Comparison of ENCODE assay signal across 22 cellular contexts in genomic region chr1:46289134-46289494, GRCh38. TPM values are rescaled to one million over a fixed set of nuclear protein-coding genes. Genes with fewer than 3 reads are reported as not detected.
DNase-seq lines count a peak whose midpoint lies in the region; ATAC-seq and TF ChIP-seq lines count a peak whose summit lies in the region.
"Had no signal": no experiment of that assay in that cellular context is flagged by ENCODE, and none has a peak within 500 bp of the region (broad histone marks: within the 10 kb centered on the region; RNA-seq: fewer than 3 reads in every experiment).

No MANE protein-coding gene starts in this region.

- H3K9me3 ChIP-seq in osteoblast (ENCODE audit: low read depth, low read length): no peaks in the 10 kb centered on the region
- H3K9me3 ChIP-seq: breast epithelium, gastrocnemius medialis, HAP-1, Peyer's patch, SK-N-SH had no signal

- H3K27ac ChIP-seq in brain microvascular endothelial cell (peak overlapping the region; percentile 30), osteoblast (ENCODE audit: low read depth, low read length) (peak overlapping the region; percentile 73)
- H3K27ac ChIP-seq: breast epithelium, Peyer's patch had no signal

- POLR2A ChIA-PET in activated CD4-positive, alpha-beta memory T cell treated with anti-CD3 and anti-CD28 coated beads for 36 hours (lab: Charles Lee): no interaction called here
- POLR2A ChIA-PET in activated CD4-positive, alpha-beta memory T cell treated with anti-CD3 and anti-CD28 coated beads, Interleukin-2, amount 10 ng/mL, durations not matched to agents 7 days and 5 days (lab: Charles Lee): interaction anchor here (1.6 to 3.5 kb wide), 2 partner anchors 9 to 14 kb away, joined by 6 to 13 read pairs; partner anchors contain the start of genes LRRC41 and UQCRH

- H4K20me1 ChIP-seq in osteoblast (ENCODE audit: insufficient read depth, low read length): peaks cover 21% of the 10 kb centered on the region

- ATAC-seq in HG03045 (IDR thresholded peaks at IDR 0.05; ENCODE audit: unreplicated experiment): no peak
- no peak for ATAC-seq in effector memory CD8-positive, alpha-beta T cell (replicated peaks)
- ATAC-seq: gastrocnemius medialis; natural killer cell treated with Interleukin-12 subunit alpha and Interleukin-12 subunit beta and Interleukin-15 and Interleukin-18, amount 100 ng/mL, for 72 hours had no signal

- peaks cover 9% of the 10 kb centered on the region for H3K4me1 Mint-ChIP-seq in activated CD4-positive, alpha-beta memory T cell treated with anti-CD3 and anti-CD28 coated beads for 36 hours (ENCODE audit: low read depth)
- peaks cover 13% of the 10 kb centered on the region for H3K4me1 Mint-ChIP-seq in activated CD4-positive, alpha-beta memory T cell treated with anti-CD3 and anti-CD28 coated beads, Interleukin-2, amount 10 ng/mL, durations not matched to agents 7 days and 5 days
- peaks cover 4% of the 10 kb centered on the region in 2 donors for H3K4me1 Mint-ChIP-seq in effector memory CD8-positive, alpha-beta T cell (ENCODE audit: low read depth in 2 of 2)
- H3K4me1 Mint-ChIP-seq: mesothelial cell of epicardium had no signal

- H2AFZ ChIP-seq in osteoblast (ENCODE audit: low read length): no peak overlapping the region

- H3K27ac Mint-ChIP-seq in activated CD4-positive, alpha-beta memory T cell treated with anti-CD3 and anti-CD28 coated beads for 36 hours: peak overlapping the region; percentile 35
- H3K27ac Mint-ChIP-seq in activated CD4-positive, alpha-beta memory T cell treated with anti-CD3 and anti-CD28 coated beads, Interleukin-2, amount 10 ng/mL, durations not matched to agents 7 days and 5 days: no peak overlapping the region
- no peak overlapping the region for H3K27ac Mint-ChIP-seq in effector memory CD8-positive, alpha-beta T cell
- H3K27ac Mint-ChIP-seq: activated naive CD4-positive, alpha-beta T cell treated with anti-CD3 and anti-CD28 coated beads, Interleukin-2, amount 50 U/mL, for 24 hours; mesothelial cell of epicardium had no signal

- peaks cover 33% of the 10 kb centered on the region for H3K36me3 ChIP-seq in brain microvascular endothelial cell (replicated peaks)
- peaks cover 70% of the 10 kb centered on the region for H3K36me3 ChIP-seq in osteoblast (ENCODE audit: insufficient read depth, low read length)

- TF ChIP-seq CTCF in brain microvascular endothelial cell (IDR thresholded peaks at IDR 0.05; ENCODE audit: low read depth, low read length, missing control alignments): no peak
- no peak for TF ChIP-seq CTCF in osteoblast (IDR thresholded peaks at IDR 0.05; ENCODE audit: extremely low read depth, low read depth, low read length)

- intact Hi-C loops in activated CD4-positive, alpha-beta memory T cell treated with anti-CD3 and anti-CD28 coated beads for 36 hours (cut with micrococcal nuclease): no loop called here

- peaks cover 22% of the 10 kb centered on the region for H3K4me1 ChIP-seq in osteoblast (ENCODE audit: insufficient read depth, low read length)
- H3K4me1 ChIP-seq: breast epithelium, HAP-1, Peyer's patch had no signal

- CTCF ChIA-PET in activated CD4-positive, alpha-beta memory T cell treated with anti-CD3 and anti-CD28 coated beads for 36 hours (lab: Charles Lee): no interaction called here
- CTCF ChIA-PET in activated CD4-positive, alpha-beta memory T cell treated with anti-CD3 and anti-CD28 coated beads, Interleukin-2, amount 10 ng/mL, durations not matched to agents 7 days and 5 days (lab: Charles Lee): no interaction called here

- peaks cover 29% of the 10 kb centered on the region for H3K79me2 ChIP-seq in osteoblast (ENCODE audit: insufficient read depth, low read length)

- no peaks in the 10 kb centered on the region for H3K27me3 Mint-ChIP-seq in activated CD4-positive, alpha-beta memory T cell treated with anti-CD3 and anti-CD28 coated beads for 36 hours
- H3K27me3 Mint-ChIP-seq in activated CD4-positive, alpha-beta memory T cell treated with anti-CD3 and anti-CD28 coated beads, Interleukin-2, amount 10 ng/mL, durations not matched to agents 7 days and 5 days: no peaks in the 10 kb centered on the region
- H3K27me3 Mint-ChIP-seq in effector memory CD8-positive, alpha-beta T cell: no peaks in the 10 kb centered on the region
- H3K27me3 Mint-ChIP-seq: activated naive CD4-positive, alpha-beta T cell treated with anti-CD3 and anti-CD28 coated beads, Interleukin-2, amount 50 U/mL, for 24 hours; natural killer cell treated with Interleukin-12 subunit alpha and Interleukin-12 subunit beta and Interleukin-15 and Interleukin-18, amount 100 ng/mL, for 72 hours; progenitor cell of endocrine pancreas had no signal

- peaks cover 13% of the 10 kb centered on the region for H3K36me3 Mint-ChIP-seq in activated CD4-positive, alpha-beta memory T cell treated with anti-CD3 and anti-CD28 coated beads for 36 hours
- H3K36me3 Mint-ChIP-seq in activated CD4-positive, alpha-beta memory T cell treated with anti-CD3 and anti-CD28 coated beads, Interleukin-2, amount 10 ng/mL, durations not matched to agents 7 days and 5 days (ENCODE audit: low read depth): peaks cover 24% of the 10 kb centered on the region
- H3K36me3 Mint-ChIP-seq in effector memory CD8-positive, alpha-beta T cell (ENCODE audit: insufficient read depth): peaks cover 13% of the 10 kb centered on the region

- in situ Hi-C loops in brain microvascular endothelial cell (cut with HindIII; ENCODE audit: low pct_ligation_motif_present, low sequenced_read_pairs): no loop called here

- no peak overlapping the region for H3K4me3 Mint-ChIP-seq in activated CD4-positive, alpha-beta memory T cell treated with anti-CD3 and anti-CD28 coated beads for 36 hours
- H3K4me3 Mint-ChIP-seq in activated CD4-positive, alpha-beta memory T cell treated with anti-CD3 and anti-CD28 coated beads, Interleukin-2, amount 10 ng/mL, durations not matched to agents 7 days and 5 days: no peak overlapping the region
- no peak overlapping the region for H3K4me3 Mint-ChIP-seq in effector memory CD8-positive, alpha-beta T cell
- H3K4me3 Mint-ChIP-seq: activated naive CD4-positive, alpha-beta T cell treated with anti-CD3 and anti-CD28 coated beads, Interleukin-2, amount 50 U/mL, for 24 hours; CD14-positive monocyte; mesothelial cell of epicardium; natural killer cell treated with Interleukin-12 subunit alpha and Interleukin-12 subunit beta and Interleukin-15 and Interleukin-18, amount 100 ng/mL, for 72 hours had no signal

- H3K9me3 Mint-ChIP-seq in activated CD4-positive, alpha-beta memory T cell treated with anti-CD3 and anti-CD28 coated beads for 36 hours: no peaks in the 10 kb centered on the region
- H3K9me3 Mint-ChIP-seq in activated CD4-positive, alpha-beta memory T cell treated with anti-CD3 and anti-CD28 coated beads, Interleukin-2, amount 10 ng/mL, durations not matched to agents 7 days and 5 days: no peaks in the 10 kb centered on the region
- H3K9me3 Mint-ChIP-seq in effector memory CD8-positive, alpha-beta T cell: no peaks in the 10 kb centered on the region
- H3K9me3 Mint-ChIP-seq: activated naive CD4-positive, alpha-beta T cell treated with anti-CD3 and anti-CD28 coated beads, Interleukin-2, amount 50 U/mL, for 24 hours; CD14-positive monocyte; mesothelial cell of epicardium; natural killer cell treated with Interleukin-12 subunit alpha and Interleukin-12 subunit beta and Interleukin-15 and Interleukin-18, amount 100 ng/mL, for 72 hours had no signal

- DNase-seq in activated CD4-positive, alpha-beta memory T cell treated with anti-CD3 and anti-CD28 coated beads for 36 hours: no peak
- DNase-seq in activated CD4-positive, alpha-beta memory T cell treated with anti-CD3 and anti-CD28 coated beads, Interleukin-2, amount 10 ng/mL, durations not matched to agents 7 days and 5 days: no peak
- DNase-seq in OCI-M1 (lab: John Stamatoyannopoulos, UW) (peak; percentile 24), brain microvascular endothelial cell (no peak), osteoblast (ENCODE audit: insufficient read length, low spot score, missing footprints) (no peak), GF-D8 (lab: John Stamatoyannopoulos, UW) (no peak)
- DNase-seq in effector memory CD8-positive, alpha-beta T cell: no peak
- DNase-seq: gastrocnemius medialis, NCI-H187, NCI-H2227 treated with DMSO at 0.1 percent for 48 hours, Peyer's patch, SK-N-SH, small intestine, T1000 had no signal

- H3K4me3 ChIP-seq in brain microvascular endothelial cell (ENCODE audit: low read depth, low read length) (no peak overlapping the region), osteoblast (ENCODE audit: insufficient read depth, low read length) (no peak overlapping the region)
- H3K4me3 ChIP-seq: breast epithelium, gastrocnemius medialis, HAP-1, Peyer's patch had no signal

- no peak overlapping the region for H3K4me2 ChIP-seq in osteoblast (ENCODE audit: insufficient read depth, low read length)
- H3K4me2 ChIP-seq: SK-N-SH had no signal

- H3K27me3 ChIP-seq in brain microvascular endothelial cell (replicated peaks) (no peaks in the 10 kb centered on the region), osteoblast (ENCODE audit: insufficient read depth, low read length) (no peaks in the 10 kb centered on the region)
- H3K27me3 ChIP-seq: breast epithelium, gastrocnemius medialis, Peyer's patch had no signal

RNA-seq across cellular contexts. Expression of gene LRRC41, which starts 14.3 kb away (rescaled TPM):
- 10 to 100 TPM; 31.4 to 34.6 TPM for total RNA-seq in activated CD4-positive, alpha-beta memory T cell treated with anti-CD3 and anti-CD28 coated beads for 36 hours
- 10 to 100 TPM; 40.3 to 41.7 TPM for total RNA-seq in activated CD4-positive, alpha-beta memory T cell treated with anti-CD3 and anti-CD28 coated beads, Interleukin-2, amount 10 ng/mL, durations not matched to agents 7 days and 5 days
- total RNA-seq in osteoblast: 103 and 104 TPM in 2 replicates

RNA-seq across cellular contexts. Expression of gene UQCRH, which starts 14.4 kb away (rescaled TPM):
- 100 to 1,000 TPM; 351 to 353 TPM for total RNA-seq in activated CD4-positive, alpha-beta memory T cell treated with anti-CD3 and anti-CD28 coated beads for 36 hours
- total RNA-seq in activated CD4-positive, alpha-beta memory T cell treated with anti-CD3 and anti-CD28 coated beads, Interleukin-2, amount 10 ng/mL, durations not matched to agents 7 days and 5 days: 100 to 1,000 TPM; 266 to 274 TPM
- 197 and 202 TPM in 2 replicates for total RNA-seq in osteoblast

RNA-seq across cellular contexts. Expression of gene RAD54L, which starts 41.6 kb away (rescaled TPM):
- 10 to 100 TPM; 64.9 to 65.0 TPM for total RNA-seq in activated CD4-positive, alpha-beta memory T cell treated with anti-CD3 and anti-CD28 coated beads for 36 hours
- total RNA-seq in activated CD4-positive, alpha-beta memory T cell treated with anti-CD3 and anti-CD28 coated beads, Interleukin-2, amount 10 ng/mL, durations not matched to agents 7 days and 5 days: 10 to 100 TPM; 43.9 to 44.0 TPM
- total RNA-seq in osteoblast: 0.59 and 1.4 TPM in 2 replicates

RNA-seq across cellular contexts. Expression of gene NSUN4, which starts 51.5 kb away (rescaled TPM):
- total RNA-seq in activated CD4-positive, alpha-beta memory T cell treated with anti-CD3 and anti-CD28 coated beads for 36 hours: 10 to 100 TPM; 29.1 to 29.9 TPM
- 10 to 100 TPM; 21.0 to 21.4 TPM for total RNA-seq in activated CD4-positive, alpha-beta memory T cell treated with anti-CD3 and anti-CD28 coated beads, Interleukin-2, amount 10 ng/mL, durations not matched to agents 7 days and 5 days
- 17.4 and 20.3 TPM in 2 replicates for total RNA-seq in osteoblast

Comparison
In these comparisons a context has a peak if more than half of its experiments do, and no peak if none do; other contexts are left out.
1. RNA of gene RAD54L, which starts 41.6 kb away (total RNA-seq): 64.9 to 65.0 TPM in activated CD4-positive, alpha-beta memory T cell treated with anti-CD3 and anti-CD28 coated beads for 36 hours and 43.9 to 44.0 TPM in activated CD4-positive, alpha-beta memory T cell treated with anti-CD3 and anti-CD28 coated beads, Interleukin-2, amount 10 ng/mL, durations not matched to agents 7 days and 5 days; 0.59 to 1.4 TPM in osteoblast; every median in the first group is over 10 times any median in the second.